8 cellular contexts compared by ENCODE assay signal in the genomic region with DNA sequence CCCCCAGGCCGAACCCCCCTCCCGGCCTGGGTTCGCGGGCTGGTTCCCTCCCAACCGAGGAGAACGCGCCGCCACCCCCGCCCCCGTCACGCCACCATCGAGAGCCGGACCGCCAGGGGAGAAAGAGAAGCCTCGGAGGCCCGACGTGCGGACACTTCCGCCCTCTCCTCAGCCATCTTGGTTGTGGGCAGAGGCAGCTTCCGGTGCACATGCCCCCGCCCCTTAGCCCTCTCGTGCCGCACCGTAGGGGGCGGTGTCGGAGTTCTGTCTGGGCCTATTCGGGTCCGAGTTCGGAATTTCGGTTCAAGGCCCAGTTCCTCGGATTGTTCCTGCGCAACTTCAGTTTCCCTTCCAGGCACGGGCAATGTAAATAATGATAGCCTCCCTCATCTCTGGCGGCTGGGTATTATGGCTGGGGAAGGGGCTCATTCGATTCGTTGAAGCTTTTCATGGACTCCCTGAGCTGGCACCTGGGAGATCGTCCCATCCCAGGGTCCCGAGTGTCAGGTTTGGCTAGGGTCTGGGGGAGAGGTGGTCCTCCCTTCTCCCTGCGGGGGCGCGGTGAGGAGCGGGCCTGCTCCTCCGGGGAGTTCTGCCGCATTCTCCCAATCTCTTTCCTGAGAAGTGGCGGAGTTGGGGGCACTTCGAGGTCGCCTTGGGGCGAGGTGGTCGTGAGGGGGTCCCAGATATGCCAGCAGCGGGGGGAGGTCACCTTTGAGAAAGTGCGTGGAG. TPM values are rescaled to one million over a fixed set of nuclear protein-coding genes. Genes with fewer than 3 reads are reported as not detected.
A peak's percentile ranks its signal among the peaks of the same experiment; 100 is the strongest.
DNase-seq lines count a peak whose midpoint lies in the region; ATAC-seq and TF ChIP-seq lines count a peak whose summit lies in the region.

A gene with protein sequence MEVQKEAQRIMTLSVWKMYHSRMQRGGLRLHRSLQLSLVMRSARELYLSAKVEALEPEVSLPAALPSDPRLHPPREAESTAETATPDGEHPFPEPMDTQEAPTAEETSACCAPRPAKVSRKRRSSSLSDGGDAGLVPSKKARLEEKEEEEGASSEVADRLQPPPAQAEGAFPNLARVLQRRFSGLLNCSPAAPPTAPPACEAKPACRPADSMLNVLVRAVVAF (plus strand): TSS at position 225 of the 732 bp plus-strand sequence. CDS start 2,776 bp downstream, outside the sequence.
A gene with protein sequence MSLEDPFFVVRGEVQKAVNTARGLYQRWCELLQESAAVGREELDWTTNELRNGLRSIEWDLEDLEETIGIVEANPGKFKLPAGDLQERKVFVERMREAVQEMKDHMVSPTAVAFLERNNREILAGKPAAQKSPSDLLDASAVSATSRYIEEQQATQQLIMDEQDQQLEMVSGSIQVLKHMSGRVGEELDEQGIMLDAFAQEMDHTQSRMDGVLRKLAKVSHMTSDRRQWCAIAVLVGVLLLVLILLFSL (minus strand): TSS at position 189 of the 732 bp plus-strand sequence. CDS start 202 bp downstream, outside the sequence.

- H3K36me3 Mint-ChIP-seq in nephron (ENCODE audit: low read depth): peaks cover 16% of the 10 kb centered on the region
- H3K36me3 Mint-ChIP-seq in stimulated activated naive CD8-positive, alpha-beta T cell treated with anti-CD3 and anti-CD28 coated beads, Interleukin-15, Interleukin-2, amounts not matched to agents 100 ng/mL and 50 ng/mL, for 24 hours (ENCODE audit: low read depth): peaks cover 37% of the 10 kb centered on the region

- peak within 1 kb of the TSS; percentile 95 to 100 (median 100) for H3K4me3 Mint-ChIP-seq in nephron
- H3K4me3 Mint-ChIP-seq in stimulated activated naive CD8-positive, alpha-beta T cell treated with anti-CD3 and anti-CD28 coated beads, Interleukin-15, Interleukin-2, amounts not matched to agents 100 ng/mL and 50 ng/mL, for 24 hours: peak within 1 kb of the TSS; percentile 99

- H3K9me3 Mint-ChIP-seq in nephron: no peaks in the 10 kb centered on the region
- no peaks in the 10 kb centered on the region for H3K9me3 Mint-ChIP-seq in stimulated activated naive CD8-positive, alpha-beta T cell treated with anti-CD3 and anti-CD28 coated beads, Interleukin-15, Interleukin-2, amounts not matched to agents 100 ng/mL and 50 ng/mL, for 24 hours

- peak; percentile 51 for TF ChIP-seq CTCF in fibroblast of pulmonary artery (IDR thresholded peaks at IDR 0.05; ENCODE audit: low read length, missing control alignments)
- peak; percentile 42 to 69 (median 42) for TF ChIP-seq CTCF in nephron (IDR thresholded peaks at IDR 0.05; ENCODE audit: unreplicated experiment in 3 of 3)

- peak; percentile 29 for ATAC-seq in GM21825 (IDR thresholded peaks at IDR 0.05; ENCODE audit: unreplicated experiment)

- peak within 1 kb of the TSS; percentile 95 to 100 (median 96) for H3K27ac Mint-ChIP-seq in nephron
- peak within 1 kb of the TSS; percentile 95 for H3K27ac Mint-ChIP-seq in stimulated activated naive CD8-positive, alpha-beta T cell treated with anti-CD3 and anti-CD28 coated beads, Interleukin-15, Interleukin-2, amounts not matched to agents 100 ng/mL and 50 ng/mL, for 24 hours

- H3K4me1 Mint-ChIP-seq in nephron: peaks cover 11% of the 10 kb centered on the region
- peaks cover 28% of the 10 kb centered on the region for H3K4me1 Mint-ChIP-seq in stimulated activated naive CD8-positive, alpha-beta T cell treated with anti-CD3 and anti-CD28 coated beads, Interleukin-15, Interleukin-2, amounts not matched to agents 100 ng/mL and 50 ng/mL, for 24 hours (ENCODE audit: low read depth)

- peak; percentile 74 for DNase-seq in DMS53 treated with DMSO at 0.1 percent for 48 hours (lab: John Stamatoyannopoulos, UW; ENCODE audit: unreplicated experiment)
- DNase-seq in M059J (ENCODE audit: low read depth): peak; percentile 97
- DNase-seq in SHP77 treated with DMSO at 0.1 percent for 48 hours (lab: John Stamatoyannopoulos, UW): peak; percentile 86
- DNase-seq in activated T-helper 9 cell treated with anti-CD3 and anti-CD28 coated beads, Interleukin-2, amount 50 U/mL, for 16 hours (ENCODE audit: low read depth): peak; percentile 90
- DNase-seq in fibroblast of pulmonary artery (ENCODE audit: low read depth): peak; percentile 96

- H3K27me3 Mint-ChIP-seq in nephron (ENCODE audit: low read depth): peaks cover 5% of the 10 kb centered on the region
- no peaks in the 10 kb centered on the region for H3K27me3 Mint-ChIP-seq in stimulated activated naive CD8-positive, alpha-beta T cell treated with anti-CD3 and anti-CD28 coated beads, Interleukin-15, Interleukin-2, amounts not matched to agents 100 ng/mL and 50 ng/mL, for 24 hours

- peak within 1 kb of the TSS; percentile 99 for H3K4me3 ChIP-seq in fibroblast of pulmonary artery (replicated peaks; ENCODE audit: low read depth, low read length)

RNA-seq across cellular contexts. Expression of the first gene that starts in this region (rescaled TPM):
- total RNA-seq in M059J (2014; rRNA removed; shearing (Covaris generic)): 16.6 and 33.0 TPM in 2 replicates

RNA-seq across cellular contexts. Expression of the second gene that starts in this region (rescaled TPM):
- 122 and 124 TPM in 2 replicates for total RNA-seq in M059J (2014; rRNA removed; shearing (Covaris generic))

Comparison
In these comparisons a context has a peak if more than half of its experiments do, and no peak if none do; other contexts are left out.
1. Peak in every context shown above with its lines: DNase-seq, ATAC-seq and H3K4me3 ChIP-seq.